29 cellular contexts compared by ENCODE assay signal in the genomic region with DNA sequence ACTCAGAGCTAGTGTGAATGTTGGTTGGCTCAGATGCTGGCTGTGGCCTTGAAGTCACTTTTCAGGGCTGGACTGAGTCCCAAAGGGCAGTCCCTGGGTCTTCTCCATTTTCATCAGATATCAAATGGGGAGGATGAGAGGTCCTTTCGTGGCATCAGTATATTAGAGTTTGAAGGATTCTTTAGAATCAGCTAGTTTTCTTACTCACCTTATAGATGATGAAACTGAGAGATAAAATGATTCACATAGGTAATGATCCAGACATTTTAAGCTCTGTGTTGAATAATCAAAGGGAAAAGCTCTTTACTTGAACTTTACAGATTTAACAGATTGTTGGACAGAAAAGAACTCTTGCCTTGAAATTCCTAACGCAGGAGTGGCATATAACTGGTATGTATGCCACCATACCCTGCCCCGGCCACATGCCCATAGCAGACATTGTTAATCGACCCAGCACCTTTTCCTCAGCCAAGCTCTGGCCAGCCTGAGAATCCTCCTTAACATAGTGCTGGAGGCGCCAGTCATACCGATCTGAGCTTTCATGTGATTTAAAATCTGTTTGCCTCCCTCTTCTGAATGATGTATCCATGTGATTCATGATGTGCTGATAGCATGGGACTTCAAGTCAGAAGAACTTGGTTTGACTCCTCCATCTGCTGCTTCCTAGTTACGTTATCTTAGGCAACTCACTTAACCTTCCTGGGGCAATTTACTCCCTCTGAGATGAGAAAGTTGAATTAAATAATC.
DNase-seq lines count a peak whose midpoint lies in the region; ATAC-seq and TF ChIP-seq lines count a peak whose summit lies in the region.
"Had no signal": no experiment of that assay in that cellular context is flagged by ENCODE, and none has a peak within 500 bp of the region (broad histone marks: within the 10 kb centered on the region; RNA-seq: fewer than 3 reads in every experiment).

No MANE protein-coding gene starts in this region.

- H3K36me3 ChIP-seq in PC-9 (ENCODE audit: low read depth) (0 out of 2 replicates have a peak, but pooled peaks cover 6% of the 10 kb centered on the region), kidney epithelial cell (ENCODE audit: control insufficient read depth, insufficient read depth, low read length) (no peaks in the 10 kb centered on the region), smooth muscle cell (ENCODE audit: low read depth) (no peaks in the 10 kb centered on the region)
- H3K36me3 ChIP-seq: gastroesophageal sphincter, lower lobe of right lung, SJCRH30, tibial artery had no signal

- peaks cover 0 to 12% of the 10 kb centered on the region in 2 donors for H3K36me3 Mint-ChIP-seq in activated naive CD4-positive, alpha-beta T cell treated with anti-CD3 and anti-CD28 coated beads, Interleukin-2, amount 50 U/mL, for 72 hours
- H3K36me3 Mint-ChIP-seq in activated naive CD4-positive, alpha-beta T cell treated with anti-CD3 and anti-CD28 coated beads, Interleukin-2, amount 10 ng/mL, durations not matched to agents 7 days and 5 days, result no peaks in the 10 kb centered on the region
- no peaks in the 10 kb centered on the region for H3K36me3 Mint-ChIP-seq in activated CD8-positive, alpha-beta T cell treated with anti-CD3 and anti-CD28 coated beads, Interleukin-2, amount 10 ng/mL, durations not matched to agents 7 days and 5 days (ENCODE audit: low read depth)
- H3K36me3 Mint-ChIP-seq: activated naive CD4-positive, alpha-beta T cell treated with anti-CD3 and anti-CD28 coated beads, Interleukin-2, amount 50 U/mL, for 24 hours; CD4-positive, alpha-beta memory T cell; natural killer cell had no signal

- CTCF ChIA-PET in activated naive CD4-positive, alpha-beta T cell treated with anti-CD3 and anti-CD28 coated beads, Interleukin-2, amount 10 ng/mL, durations not matched to agents 7 days and 5 days (lab: Charles Lee), result interaction anchor here (1.1 to 1.2 kb wide), 2 partner anchors 61 to 261 kb away, joined by 3 read pairs; no protein-coding TSS in a partner anchor
- CTCF ChIA-PET in PC-9 (lab: Charles Lee), result interaction anchor here (0.5 to 1.3 kb wide), 2 partner anchors 38 to 60 kb away, joined by 3 to 11 read pairs; a partner anchor contains a TSS
- CTCF ChIA-PET in activated CD8-positive, alpha-beta T cell treated with anti-CD3 and anti-CD28 coated beads, Interleukin-2, amount 10 ng/mL, durations not matched to agents 7 days and 5 days (lab: Charles Lee), result no interaction called here

- H4K20me1 ChIP-seq in PC-9 (ENCODE audit: insufficient read depth) (no peaks in the 10 kb centered on the region), smooth muscle cell (ENCODE audit: low read depth) (no peaks in the 10 kb centered on the region)

- H3K4me3 ChIP-seq in PC-9 (no peak overlapping the region), kidney epithelial cell (ENCODE audit: low read depth, low read length) (no peak overlapping the region), smooth muscle cell (no peak overlapping the region)
- H3K4me3 ChIP-seq: gastroesophageal sphincter, GM12878, lower lobe of right lung, SJCRH30, tibial artery had no signal

- no peak for DNase-seq in activated naive CD4-positive, alpha-beta T cell treated with anti-CD3 and anti-CD28 coated beads, Interleukin-2, amount 50 U/mL, for 72 hours (ENCODE audit: low spot score in 2 of 2)
- DNase-seq in activated naive CD4-positive, alpha-beta T cell treated with anti-CD3 and anti-CD28 coated beads, Interleukin-2, amount 10 ng/mL, durations not matched to agents 7 days and 5 days, result no peak
- DNase-seq in PC-9 (peak; percentile 48 to 65), kidney epithelial cell (ENCODE audit: low read depth) (peak; percentile 19), smooth muscle cell (lab: John Stamatoyannopoulos, UW; ENCODE audit: unreplicated experiment) (no peak), D341Med (ENCODE audit: low spot score) (no peak)
- DNase-seq in activated CD8-positive, alpha-beta T cell treated with anti-CD3 and anti-CD28 coated beads, Interleukin-2, amount 10 ng/mL, durations not matched to agents 7 days and 5 days, result no peak
- DNase-seq: ACHN; activated CD4-positive, alpha-beta T cell treated with anti-CD3 and anti-CD28 coated beads, Interleukin-2, amount 10 ng/mL, durations not matched to agents 7 days and 5 days; amygdala; CD4-positive, alpha-beta memory T cell; DMS 273 treated with DMSO at 0.1 percent for 48 hours; lower lobe of right lung; natural killer cell; NCI-H146; NCI-H2107; NCI-H446 treated with DMSO at 0.1 percent for 48 hours; right cardiac atrium; SJCRH30; stimulated activated CD8-positive, alpha-beta memory T cell treated with anti-CD3 and anti-CD28 coated beads, Interleukin-4, amount 100 ng/mL, for 48 hours; SW 1271; tibial artery had no signal

- BruUV-seq in PC-9 (replicated peaks; lab: Mats Ljungman, UMichigan), result TSS peak; percentile 22

- POLR2A ChIA-PET in PC-9 (lab: Charles Lee; ENCODE audit: unreplicated experiment), result interaction anchor here (0.6 to 1.3 kb wide), 4 partner anchors 60 to 923 kb away, joined by 3 to 9 read pairs (median 7); a partner anchor contains a TSS
- POLR2A ChIA-PET in activated CD8-positive, alpha-beta T cell treated with anti-CD3 and anti-CD28 coated beads, Interleukin-2, amount 10 ng/mL, durations not matched to agents 7 days and 5 days (lab: Charles Lee), result no interaction called here

- H3K27me3 ChIP-seq in PC-9 (ENCODE audit: insufficient read depth, low read depth) (no peaks in the 10 kb centered on the region), kidney epithelial cell (ENCODE audit: control insufficient read depth, insufficient read depth, low read length) (no peaks in the 10 kb centered on the region), smooth muscle cell (ENCODE audit: low read depth) (no peaks in the 10 kb centered on the region)
- H3K27me3 ChIP-seq: gastroesophageal sphincter, SJCRH30, tibial artery had no signal

- H3K9me3 ChIP-seq in PC-9 (ENCODE audit: insufficient read depth, low read depth) (peaks cover 12% of the 10 kb centered on the region; the same call in 1 of the 2 replicates), smooth muscle cell (replicated peaks; ENCODE audit: low read depth) (no peaks in the 10 kb centered on the region)
- H3K9me3 ChIP-seq: SJCRH30 had no signal

- H3K4me1 Mint-ChIP-seq in activated naive CD4-positive, alpha-beta T cell treated with anti-CD3 and anti-CD28 coated beads, Interleukin-2, amount 10 ng/mL, durations not matched to agents 7 days and 5 days, result peaks cover 3% of the 10 kb centered on the region
- no peaks in the 10 kb centered on the region for H3K4me1 Mint-ChIP-seq in activated CD8-positive, alpha-beta T cell treated with anti-CD3 and anti-CD28 coated beads, Interleukin-2, amount 10 ng/mL, durations not matched to agents 7 days and 5 days (ENCODE audit: low read depth)
- H3K4me1 Mint-ChIP-seq: B cell; CD4-positive, alpha-beta memory T cell; natural killer cell had no signal

- peak overlapping the region; percentile 14; the same call in 1 of the 2 replicates for H3K4me2 ChIP-seq in PC-9
- H3K4me2 ChIP-seq in smooth muscle cell, result no peak overlapping the region

- intact Hi-C loops in PC-9 (cut with micrococcal nuclease; ENCODE audit: unreplicated experiment), result no loop called here

- no peaks in the 10 kb centered on the region for H3K9me2 ChIP-seq in PC-9 (ENCODE audit: insufficient read depth)

- H3K79me2 ChIP-seq in PC-9 (ENCODE audit: low read depth) (peaks cover 7% of the 10 kb centered on the region), smooth muscle cell (ENCODE audit: low read depth) (no peaks in the 10 kb centered on the region)
- H3K79me2 ChIP-seq: parathyroid adenoma had no signal

- peaks cover 29% of the 10 kb centered on the region for H3F3A ChIP-seq in PC-9 (ENCODE audit: insufficient read depth, low read depth)
- no peaks in the 10 kb centered on the region for H3F3A ChIP-seq in smooth muscle cell (ENCODE audit: low read depth)

- H3K4me1 ChIP-seq in PC-9 (replicated peaks; ENCODE audit: insufficient read depth), result peaks cover 41% of the 10 kb centered on the region
- H3K4me1 ChIP-seq in smooth muscle cell (ENCODE audit: low read depth), result no peaks in the 10 kb centered on the region
- H3K4me1 ChIP-seq: gastroesophageal sphincter, lower lobe of right lung, parathyroid adenoma, SJCRH30, tibial artery had no signal

- H3K9ac ChIP-seq in smooth muscle cell (ENCODE audit: low read depth), result peak overlapping the region; percentile 48
- H3K9ac ChIP-seq: parathyroid adenoma had no signal

- H3K27me3 Mint-ChIP-seq in activated naive CD4-positive, alpha-beta T cell treated with anti-CD3 and anti-CD28 coated beads, Interleukin-2, amount 10 ng/mL, durations not matched to agents 7 days and 5 days, result no peaks in the 10 kb centered on the region
- H3K27me3 Mint-ChIP-seq in activated CD8-positive, alpha-beta T cell treated with anti-CD3 and anti-CD28 coated beads, Interleukin-2, amount 10 ng/mL, durations not matched to agents 7 days and 5 days (ENCODE audit: low read depth), result no peaks in the 10 kb centered on the region
- H3K27me3 Mint-ChIP-seq: B cell had no signal

- no peak overlapping the region for H2AFZ ChIP-seq in PC-9
- H2AFZ ChIP-seq in smooth muscle cell (ENCODE audit: low read depth), result no peak overlapping the region
- H2AFZ ChIP-seq: parathyroid adenoma had no signal

- peak overlapping the region; percentile 61 to 97 for H3K27ac Mint-ChIP-seq in activated naive CD4-positive, alpha-beta T cell treated with anti-CD3 and anti-CD28 coated beads, Interleukin-2, amount 50 U/mL, for 72 hours
- no peak overlapping the region for H3K27ac Mint-ChIP-seq in activated naive CD4-positive, alpha-beta T cell treated with anti-CD3 and anti-CD28 coated beads, Interleukin-2, amount 10 ng/mL, durations not matched to agents 7 days and 5 days
- no peak overlapping the region for H3K27ac Mint-ChIP-seq in activated CD8-positive, alpha-beta T cell treated with anti-CD3 and anti-CD28 coated beads, Interleukin-2, amount 10 ng/mL, durations not matched to agents 7 days and 5 days
- H3K27ac Mint-ChIP-seq: activated CD4-positive, alpha-beta T cell treated with anti-CD3 and anti-CD28 coated beads, Interleukin-2, amount 10 ng/mL, durations not matched to agents 7 days and 5 days; activated naive CD4-positive, alpha-beta T cell treated with anti-CD3 and anti-CD28 coated beads, Interleukin-2, amount 50 U/mL, for 24 hours; B cell; CD4-positive, alpha-beta memory T cell; natural killer cell had no signal

- peak overlapping the region; percentile 81 for H3K27ac ChIP-seq in PC-9
- peak overlapping the region; percentile 64 for H3K27ac ChIP-seq in smooth muscle cell (ENCODE audit: low read depth)
- H3K27ac ChIP-seq: gastroesophageal sphincter, lower lobe of right lung, parathyroid adenoma, SJCRH30, tibial artery had no signal

- peaks cover 0 to 11% of the 10 kb centered on the region in 2 donors for H3K9me3 Mint-ChIP-seq in activated naive CD4-positive, alpha-beta T cell treated with anti-CD3 and anti-CD28 coated beads, Interleukin-2, amount 50 U/mL, for 72 hours
- H3K9me3 Mint-ChIP-seq in activated naive CD4-positive, alpha-beta T cell treated with anti-CD3 and anti-CD28 coated beads, Interleukin-2, amount 10 ng/mL, durations not matched to agents 7 days and 5 days, result peaks cover 2% of the 10 kb centered on the region
- no peaks in the 10 kb centered on the region for H3K9me3 Mint-ChIP-seq in activated CD8-positive, alpha-beta T cell treated with anti-CD3 and anti-CD28 coated beads, Interleukin-2, amount 10 ng/mL, durations not matched to agents 7 days and 5 days (ENCODE audit: insufficient read depth)
- H3K9me3 Mint-ChIP-seq: activated naive CD4-positive, alpha-beta T cell treated with anti-CD3 and anti-CD28 coated beads, Interleukin-2, amount 50 U/mL, for 24 hours had no signal

- 86% methylated on average over 7 of the region's 7 CpGs for WGBS in smooth muscle cell (ENCODE audit: low lambda C conversion rate)

- H3K4me3 Mint-ChIP-seq in activated naive CD4-positive, alpha-beta T cell treated with anti-CD3 and anti-CD28 coated beads, Interleukin-2, amount 10 ng/mL, durations not matched to agents 7 days and 5 days, result no peak overlapping the region
- no peak overlapping the region for H3K4me3 Mint-ChIP-seq in activated CD8-positive, alpha-beta T cell treated with anti-CD3 and anti-CD28 coated beads, Interleukin-2, amount 10 ng/mL, durations not matched to agents 7 days and 5 days
- H3K4me3 Mint-ChIP-seq: activated CD4-positive, alpha-beta T cell treated with anti-CD3 and anti-CD28 coated beads, Interleukin-2, amount 10 ng/mL, durations not matched to agents 7 days and 5 days; activated naive CD4-positive, alpha-beta T cell treated with anti-CD3 and anti-CD28 coated beads, Interleukin-2, amount 50 U/mL, for 24 hours; B cell; natural killer cell had no signal

- TF ChIP-seq CTCF in PC-9 (conservative IDR thresholded peaks at IDR 0.05), result no peak
- no peak for TF ChIP-seq CTCF in kidney epithelial cell (IDR thresholded peaks at IDR 0.05; ENCODE audit: insufficient read depth, low read length, poor library complexity, severe bottlenecking)
- TF ChIP-seq CTCF in smooth muscle cell (IDR thresholded peaks at IDR 0.05; ENCODE audit: borderline replicate concordance, insufficient read depth, poor library complexity, severe bottlenecking), result no peak

- peak; percentile 58 to 69 for ATAC-seq in activated naive CD4-positive, alpha-beta T cell treated with anti-CD3 and anti-CD28 coated beads, Interleukin-2, amount 50 U/mL, for 72 hours
- no peak for ATAC-seq in activated CD8-positive, alpha-beta T cell treated with anti-CD3 and anti-CD28 coated beads, Interleukin-2, amount 10 ng/mL, durations not matched to agents 7 days and 5 days
- ATAC-seq in GM18519 (IDR thresholded peaks at IDR 0.05; ENCODE audit: low FRiP score, unreplicated experiment), result no peak
- ATAC-seq: gastroesophageal sphincter, GM12878, HepG2, lower lobe of right lung, natural killer cell, right cardiac atrium had no signal

Comparison
In these comparisons a context has a peak if more than half of its experiments do, and no peak if none do; other contexts are left out.
1. H3K27ac Mint-ChIP-seq: peak in activated naive CD4-positive, alpha-beta T cell treated with anti-CD3 and anti-CD28 coated beads, Interleukin-2, amount 50 U/mL, for 72 hours (2 of 2); none in activated naive CD4-positive, alpha-beta T cell treated with anti-CD3 and anti-CD28 coated beads, Interleukin-2, amount 10 ng/mL, durations not matched to agents 7 days and 5 days (single experiment) and activated CD8-positive, alpha-beta T cell treated with anti-CD3 and anti-CD28 coated beads, Interleukin-2, amount 10 ng/mL, durations not matched to agents 7 days and 5 days (single experiment).
2. ATAC-seq: peak in activated naive CD4-positive, alpha-beta T cell treated with anti-CD3 and anti-CD28 coated beads, Interleukin-2, amount 50 U/mL, for 72 hours (2 of 2); none in activated CD8-positive, alpha-beta T cell treated with anti-CD3 and anti-CD28 coated beads, Interleukin-2, amount 10 ng/mL, durations not matched to agents 7 days and 5 days (single experiment) and GM18519 (single experiment).
3. DNase-seq: peak in PC-9 (2 of 2) and kidney epithelial cell (single experiment); none in activated naive CD4-positive, alpha-beta T cell treated with anti-CD3 and anti-CD28 coated beads, Interleukin-2, amount 50 U/mL, for 72 hours (0 of 2), activated naive CD4-positive, alpha-beta T cell treated with anti-CD3 and anti-CD28 coated beads, Interleukin-2, amount 10 ng/mL, durations not matched to agents 7 days and 5 days (single experiment), smooth muscle cell (single experiment), activated CD8-positive, alpha-beta T cell treated with anti-CD3 and anti-CD28 coated beads, Interleukin-2, amount 10 ng/mL, durations not matched to agents 7 days and 5 days (single experiment) and D341Med (single experiment).